Comparison of ENCODE assay signal across 30 cellular contexts in genomic region chr16:2587891-2588565, GRCh38. TPM values are rescaled to one million over a fixed set of nuclear protein-coding genes. Genes with fewer than 3 reads are reported as not detected.
DNase-seq lines count a peak whose midpoint lies in the region; ATAC-seq and TF ChIP-seq lines count a peak whose summit lies in the region.
"Had no signal": no experiment of that assay in that cellular context is flagged by ENCODE, and none has a peak within 500 bp of the region (broad histone marks: within the 10 kb centered on the region; RNA-seq: fewer than 3 reads in every experiment).

No MANE protein-coding gene starts in this region.

- ATAC-seq in left cardiac atrium (no peak), Right ventricle myocardium inferior (no peak)
- no peak for ATAC-seq in CD8-positive, alpha-beta T cell
- ATAC-seq: activated CD8-positive, alpha-beta memory T cell treated with anti-CD3 and anti-CD28 coated beads, Interleukin-2, amount 10 ng/mL, durations not matched to agents 7 days and 5 days; naive thymus-derived CD4-positive, alpha-beta T cell; Panc1; psoas muscle; stimulated activated naive B cell treated with anti-CD40 and anti-IgM and Interleukin-4, amounts not matched to agents 10 μg/mL and 1 μg/mL and 100 μg/mL, for 72 hours had no signal

- H3K36me3 Mint-ChIP-seq in CD8-positive, alpha-beta T cell = peaks cover 46% of the 10 kb centered on the region

- peaks cover 11% of the 10 kb centered on the region for H3K4me1 Mint-ChIP-seq in CD8-positive, alpha-beta T cell (ENCODE audit: low read depth)

- peak; percentile 6 for DNase-seq in left cardiac atrium
- DNase-seq in Right ventricle myocardium inferior (ENCODE audit: missing footprints) = no peak
- peak in 26 of 61 donors; percentile 9 to 82 (median 39) for DNase-seq in caudate nucleus (lab: John Stamatoyannopoulos, UW)
- peak in 35 of 42 donors; percentile 28 to 86 (median 53) for DNase-seq in head of caudate nucleus
- no peak for DNase-seq in CD8-positive, alpha-beta T cell
- DNase-seq in CD1c-positive myeloid dendritic cell (ENCODE audit: extremely low spot score) = no peak
- DNase-seq: activated CD4-positive, alpha-beta T cell treated with anti-CD3 and anti-CD28 coated beads for 4 hours; activated CD8-positive, alpha-beta memory T cell treated with anti-CD3 and anti-CD28 coated beads, Interleukin-2, amount 10 ng/mL, durations not matched to agents 7 days and 5 days; activated naive CD4-positive, alpha-beta T cell treated with Interleukin-2 at 50 U/mL for 16 hours; brain microvascular endothelial cell; COR-L47; DMS53; effector memory CD4-positive, alpha-beta T cell; islet precursor cell; Kasumi-1; naive thymus-derived CD4-positive, alpha-beta T cell; NCI-H1417 treated with DMSO at 0.1 percent for 48 hours; NCI-H2081 treated with DMSO at 0.1 percent for 48 hours; NCI-H446 treated with DMSO at 0.1 percent for 48 hours; NCI-H774; SIG-M5; stimulated activated naive B cell treated with anti-CD40 and anti-IgM and Interleukin-4, amounts not matched to agents 10 μg/mL and 1 μg/mL and 100 μg/mL, for 72 hours; substantia nigra had no signal

- no peak overlapping the region for H3K27ac Mint-ChIP-seq in CD8-positive, alpha-beta T cell
- H3K27ac Mint-ChIP-seq: activated CD8-positive, alpha-beta memory T cell treated with anti-CD3 and anti-CD28 coated beads, Interleukin-2, amount 10 ng/mL, durations not matched to agents 7 days and 5 days; T-helper 2 cell treated with Interferon-gamma antibody and Interleukin-4, amounts not matched to agents 5 μg/mL and 100 μg/mL, for 36 hours; type B pancreatic cell had no signal

- H3K4me3 Mint-ChIP-seq in CD8-positive, alpha-beta T cell = no peak overlapping the region
- H3K4me3 Mint-ChIP-seq: activated CD8-positive, alpha-beta memory T cell treated with anti-CD3 and anti-CD28 coated beads, Interleukin-2, amount 10 ng/mL, durations not matched to agents 7 days and 5 days; naive thymus-derived CD4-positive, alpha-beta T cell; stimulated activated naive B cell treated with anti-CD40 and anti-IgM and Interleukin-4, amounts not matched to agents 10 μg/mL and 1 μg/mL and 100 μg/mL, for 72 hours; T-helper 2 cell treated with Interferon-gamma antibody and Interleukin-4, amounts not matched to agents 5 μg/mL and 100 μg/mL, for 36 hours; type B pancreatic cell had no signal

- no peaks in the 10 kb centered on the region for H3K9me3 Mint-ChIP-seq in CD8-positive, alpha-beta T cell
- H3K9me3 Mint-ChIP-seq: naive thymus-derived CD4-positive, alpha-beta T cell; stimulated activated naive B cell treated with anti-CD40 and anti-IgM and Interleukin-4, amounts not matched to agents 10 μg/mL and 1 μg/mL and 100 μg/mL, for 72 hours; T-helper 2 cell treated with Interferon-gamma antibody and Interleukin-4, amounts not matched to agents 5 μg/mL and 100 μg/mL, for 36 hours; type B pancreatic cell had no signal

- H3K36me3 ChIP-seq in CD8-positive, alpha-beta T cell (ENCODE audit: insufficient read depth, low read length) = peaks cover 28% of the 10 kb centered on the region

- CTCF ChIA-PET in CD8-positive, alpha-beta T cell (lab: Charles Lee) = no interaction called here

- POLR2A ChIA-PET in CD8-positive, alpha-beta T cell (lab: Charles Lee) = no interaction called here

- intact Hi-C loops in left cardiac atrium (cut with DNase I) (no loop called here), Right ventricle myocardium inferior (cut with DNase I) (no loop called here), head of caudate nucleus (cut with DNase I) (no loop called here)
- intact Hi-C loops in CD8-positive, alpha-beta T cell (cut with DNase I, micrococcal nuclease) = no loop called here

- H3K9me3 ChIP-seq in CD8-positive, alpha-beta T cell (ENCODE audit: low read length) = no peaks in the 10 kb centered on the region
- H3K9me3 ChIP-seq: BLaER1, psoas muscle had no signal

- no peak for TF ChIP-seq CTCF in CD8-positive, alpha-beta T cell (IDR thresholded peaks at IDR 0.05)

- H3K27me3 Mint-ChIP-seq in CD8-positive, alpha-beta T cell (ENCODE audit: low read depth) = no peaks in the 10 kb centered on the region
- H3K27me3 Mint-ChIP-seq: activated CD8-positive, alpha-beta memory T cell treated with anti-CD3 and anti-CD28 coated beads, Interleukin-2, amount 10 ng/mL, durations not matched to agents 7 days and 5 days; naive thymus-derived CD4-positive, alpha-beta T cell; stimulated activated naive B cell treated with anti-CD40 and anti-IgM and Interleukin-4, amounts not matched to agents 10 μg/mL and 1 μg/mL and 100 μg/mL, for 72 hours; type B pancreatic cell had no signal

- no peak overlapping the region for H3K4me3 ChIP-seq in CD8-positive, alpha-beta T cell (ENCODE audit: low read depth, low read length)
- H3K4me3 ChIP-seq: BLaER1, psoas muscle had no signal

- H3K27me3 ChIP-seq in CD8-positive, alpha-beta T cell (ENCODE audit: insufficient read depth, low read length) = no peaks in the 10 kb centered on the region
- H3K27me3 ChIP-seq: BLaER1, brain microvascular endothelial cell had no signal

- peak overlapping the region; percentile 80 for H3K27ac ChIP-seq in caudate nucleus (ENCODE audit: low read depth, low read length)
- peak overlapping the region; percentile 20 for H3K27ac ChIP-seq in temporal lobe (ENCODE audit: low read depth, low read length)
- no peak overlapping the region for H3K27ac ChIP-seq in CD8-positive, alpha-beta T cell (ENCODE audit: low read depth, low read length)
- H3K27ac ChIP-seq: BLaER1, brain microvascular endothelial cell, psoas muscle had no signal

- H3K4me1 ChIP-seq in CD8-positive, alpha-beta T cell (ENCODE audit: insufficient read depth, low read length) = peaks cover 11% of the 10 kb centered on the region

RNA-seq across cellular contexts. Expression of gene PDPK1, which starts 50.2 kb away (rescaled TPM):
- total RNA-seq in left cardiac atrium (10 to 100 TPM; 32.6 to 39.4 TPM), Right ventricle myocardium inferior (47.1 TPM), temporal lobe (29.3 TPM)
- total RNA-seq in CD8-positive, alpha-beta T cell = 10 to 100 TPM; 42.3 to 49.2 TPM

RNA-seq across cellular contexts. Expression of gene CEMP1, which starts 56.8 kb away (rescaled TPM):
- total RNA-seq in left cardiac atrium (not detected), Right ventricle myocardium inferior (not detected), temporal lobe (not detected)
- total RNA-seq in CD8-positive, alpha-beta T cell = under 1 TPM; 0.46 to 0.47 TPM
- total RNA-seq: activated CD8-positive, alpha-beta memory T cell treated with anti-CD3 and anti-CD28 coated beads, Interleukin-2, amount 10 ng/mL, durations not matched to agents 7 days and 5 days; skeletal muscle tissue had no signal

Comparison
In these comparisons a context has a peak if more than half of its experiments do, and no peak if none do; other contexts are left out.
1. DNase-seq: peak in left cardiac atrium (single experiment) and head of caudate nucleus (35 of 42); none in Right ventricle myocardium inferior (single experiment), CD8-positive, alpha-beta T cell (0 of 7) and CD1c-positive myeloid dendritic cell (single experiment).